ENCODE assay signal across 24 cellular contexts in the genomic region with DNA sequence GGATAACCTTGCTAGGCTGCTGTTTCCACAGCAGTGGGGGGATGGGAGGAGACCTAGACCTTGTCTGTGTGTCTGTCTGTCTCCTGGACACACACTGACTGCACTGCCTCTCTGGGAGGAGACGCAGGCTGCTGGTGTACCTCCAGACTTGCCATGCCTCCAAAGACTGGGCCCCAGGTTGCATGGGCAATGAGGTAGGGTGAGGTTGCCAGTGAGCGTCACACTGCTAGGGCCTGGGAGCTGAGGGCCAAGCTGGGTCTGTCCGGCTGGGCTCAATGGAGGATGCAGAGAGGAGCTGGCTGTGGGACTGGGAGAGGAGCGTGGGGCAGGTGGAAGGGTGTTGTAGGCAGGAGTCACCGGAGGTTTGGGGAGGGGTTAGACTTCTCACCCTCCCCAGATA. TPM values are rescaled to one million over a fixed set of nuclear protein-coding genes. Genes with fewer than 3 reads are reported as not detected.
"Had no signal": no experiment of that assay in that cellular context is flagged by ENCODE, and none has a peak within 500 bp of the region (broad histone marks: within the 10 kb centered on the region; RNA-seq: fewer than 3 reads in every experiment).

No MANE protein-coding gene starts in this region.

- H3K9me3 ChIP-seq: ascending aorta, MG63 had no signal

- H3K27me3 Mint-ChIP-seq: activated CD8-positive, alpha-beta memory T cell treated with anti-CD3 and anti-CD28 coated beads, Interleukin-2, amount 10 ng/mL, durations not matched to agents 7 days and 5 days; activated naive CD4-positive, alpha-beta T cell treated with anti-CD3 and anti-CD28 coated beads, Interleukin-2, amount 50 U/mL, for 24 hours; brain had no signal

- H3K4me1 Mint-ChIP-seq: brain had no signal

- H3K27ac ChIP-seq: ascending aorta had no signal

- DNase-seq: activated CD4-positive, alpha-beta T cell treated with anti-CD3 and anti-CD28 coated beads for 4 hours; activated CD4-positive, alpha-beta T cell treated with anti-CD3 and anti-CD28 coated beads, Interleukin-2, amount 50 U/mL, for 48 hours; activated CD8-positive, alpha-beta memory T cell treated with anti-CD3 and anti-CD28 coated beads, Interleukin-2, amount 10 ng/mL, durations not matched to agents 7 days and 5 days; activated effector memory CD4-positive, alpha-beta T cell treated with Interleukin-2 at 50 U/mL for 16 hours; activated naive CD4-positive, alpha-beta T cell; activated T-cell treated with anti-CD3 and anti-CD28 coated beads, Interleukin-2, amount 50 U/mL, for 24 hours; MG63; MV-4-11; NCI-H1092 treated with DMSO at 0.1 percent for 48 hours; NCI-H1417 treated with DMSO at 0.1 percent for 48 hours; NCI-H1694; NCI-H2029; NCI-H2107; NCI-H345; NCI-H510A treated with DMSO at 0.1 percent for 48 hours; NCI-H69; SHP77 treated with DMSO at 0.1 percent for 48 hours had no signal

- FAIRE-seq: RCC 7860 had no signal

- H3K4me3 ChIP-seq: ascending aorta, MG63 had no signal

- H3K4me3 Mint-ChIP-seq: activated CD8-positive, alpha-beta memory T cell treated with anti-CD3 and anti-CD28 coated beads, Interleukin-2, amount 10 ng/mL, durations not matched to agents 7 days and 5 days; activated naive CD4-positive, alpha-beta T cell treated with anti-CD3 and anti-CD28 coated beads, Interleukin-2, amount 50 U/mL, for 24 hours; activated T-cell treated with anti-CD3 and anti-CD28 coated beads, Interleukin-2, amount 50 U/mL, for 24 hours; activated T-helper 1 cell treated with anti-CD3 and anti-CD28 coated beads, Interleukin-12 subunit alpha, Interleukin-12 subunit beta, Interleukin-2, Interleukin-4 antibody, amounts not matched to agents 30 ng/mL and 10 ng/mL and 1 ng/mL, durations not matched to agents 14 hours and 24 hours and 36 hours; brain; T-helper 1 cell treated with Interleukin-12 subunit alpha and Interleukin-12 subunit beta and Interleukin-4 antibody, amounts not matched to agents 30 μg/mL and 1 μg/mL, for 36 hours had no signal

- ATAC-seq: activated CD4-positive, CD25-positive, alpha-beta regulatory T cell treated with anti-CD3 and anti-CD28 coated beads, Interleukin-2, amount 50 U/mL, for 24 hours; activated CD8-positive, alpha-beta memory T cell treated with anti-CD3 and anti-CD28 coated beads, Interleukin-2, amount 10 ng/mL, durations not matched to agents 7 days and 5 days had no signal

- H3K4me1 ChIP-seq: ascending aorta had no signal

- H3K27ac Mint-ChIP-seq: activated CD8-positive, alpha-beta memory T cell treated with anti-CD3 and anti-CD28 coated beads, Interleukin-2, amount 10 ng/mL, durations not matched to agents 7 days and 5 days; activated naive CD4-positive, alpha-beta T cell treated with anti-CD3 and anti-CD28 coated beads, Interleukin-2, amount 50 U/mL, for 24 hours; activated T-cell treated with anti-CD3 and anti-CD28 coated beads, Interleukin-2, amount 50 U/mL, for 24 hours; activated T-helper 1 cell treated with anti-CD3 and anti-CD28 coated beads, Interleukin-12 subunit alpha, Interleukin-12 subunit beta, Interleukin-2, Interleukin-4 antibody, amounts not matched to agents 30 ng/mL and 10 ng/mL and 1 ng/mL, durations not matched to agents 14 hours and 24 hours and 36 hours; T-helper 1 cell treated with Interleukin-12 subunit alpha and Interleukin-12 subunit beta and Interleukin-4 antibody, amounts not matched to agents 30 μg/mL and 1 μg/mL, for 36 hours had no signal

- H3K27me3 ChIP-seq: ascending aorta, MG63 had no signal

- H3K36me3 Mint-ChIP-seq: activated CD8-positive, alpha-beta memory T cell treated with anti-CD3 and anti-CD28 coated beads, Interleukin-2, amount 10 ng/mL, durations not matched to agents 7 days and 5 days; activated naive CD4-positive, alpha-beta T cell treated with anti-CD3 and anti-CD28 coated beads, Interleukin-2, amount 50 U/mL, for 24 hours; brain had no signal

- H3K9me3 Mint-ChIP-seq: activated naive CD4-positive, alpha-beta T cell treated with anti-CD3 and anti-CD28 coated beads, Interleukin-2, amount 50 U/mL, for 24 hours; activated T-cell treated with anti-CD3 and anti-CD28 coated beads, Interleukin-2, amount 50 U/mL, for 24 hours; activated T-helper 1 cell treated with anti-CD3 and anti-CD28 coated beads, Interleukin-12 subunit alpha, Interleukin-12 subunit beta, Interleukin-2, Interleukin-4 antibody, amounts not matched to agents 30 ng/mL and 10 ng/mL and 1 ng/mL, durations not matched to agents 14 hours and 24 hours and 36 hours; T-helper 1 cell treated with Interleukin-12 subunit alpha and Interleukin-12 subunit beta and Interleukin-4 antibody, amounts not matched to agents 30 μg/mL and 1 μg/mL, for 36 hours had no signal

- H3K36me3 ChIP-seq: ascending aorta, MG63 had no signal

RNA-seq across cellular contexts. Expression of a gene that starts 26.1 kb away (rescaled TPM):
- total RNA-seq: activated CD8-positive, alpha-beta memory T cell treated with anti-CD3 and anti-CD28 coated beads, Interleukin-2, amount 10 ng/mL, durations not matched to agents 7 days and 5 days; activated T-helper 1 cell treated with anti-CD3 and anti-CD28 coated beads, Interleukin-12 subunit alpha, Interleukin-12 subunit beta, Interleukin-2, Interleukin-4 antibody, amounts not matched to agents 30 ng/mL and 10 ng/mL and 1 ng/mL, durations not matched to agents 14 hours and 24 hours and 36 hours; ascending aorta had no signal
